Comparison of ENCODE assay signal across 8 cellular contexts in genomic region chr12:122499991-122500684, GRCh38. TPM values are rescaled to one million over a fixed set of nuclear protein-coding genes. Genes with fewer than 3 reads are reported as not detected.
DNase-seq lines count a peak whose midpoint lies in the region; ATAC-seq and TF ChIP-seq lines count a peak whose summit lies in the region.

No MANE protein-coding gene starts in this region.

- intact Hi-C loops in head of caudate nucleus (cut with DNase I) = loop anchor here (2.0 to 10.0 kb wide), 2 partner anchors 27 to 275 kb away; partner anchors contain the start of genes DIABLO, KNTC1 and RSRC2
- intact Hi-C loops in ovary (cut with DNase I) = loop anchor here in 1 of 4 donors (2.0 kb wide), 1 partner anchor 25 kb away; no protein-coding TSS in a partner anchor
- intact Hi-C loops in vagina (cut with DNase I) = no loop called here

- H3K9ac ChIP-seq in KMS-11 = peak overlapping the region; percentile 97

- no peaks in the 10 kb centered on the region for H3K27me3 ChIP-seq in KMS-11 (ENCODE audit: insufficient read depth, low read depth)
- no peaks in the 10 kb centered on the region for H3K27me3 ChIP-seq in ovary
- H3K27me3 ChIP-seq in vagina = no peaks in the 10 kb centered on the region

- H3K36me3 Mint-ChIP-seq in activated naive CD4-positive, alpha-beta T cell treated with anti-CD3 and anti-CD28 coated beads, Interleukin-2, amount 50 U/mL, for 72 hours = peaks cover 18 to 26% of the 10 kb centered on the region in 2 donors

- TF ChIP-seq POLR2A in ovary (IDR thresholded peaks at IDR 0.05) = peak; percentile 4
- no peak for TF ChIP-seq POLR2A in vagina (IDR thresholded peaks at IDR 0.05)

- H3K4me2 ChIP-seq in KMS-11 = peak overlapping the region; percentile 79

- H3K9me3 ChIP-seq in ovary (no peaks in the 10 kb centered on the region), vagina (no peaks in the 10 kb centered on the region)

- TF ChIP-seq CTCF in KMS-11 (conservative IDR thresholded peaks at IDR 0.05; ENCODE audit: low read depth, low read length) (no peak), ovary (IDR thresholded peaks at IDR 0.05) (no peak), vagina (IDR thresholded peaks at IDR 0.05) (no peak)

- H2AFZ ChIP-seq in KMS-11 (ENCODE audit: low read depth) = peak overlapping the region; percentile 57

- H3K4me1 ChIP-seq in KMS-11 (ENCODE audit: low read depth, poor library complexity, severe bottlenecking) (peaks cover 22% of the 10 kb centered on the region), ovary (ENCODE audit: insufficient read depth) (peaks cover 4% of the 10 kb centered on the region), vagina (peaks cover 37% of the 10 kb centered on the region)

- H3K27ac Mint-ChIP-seq in activated naive CD4-positive, alpha-beta T cell treated with anti-CD3 and anti-CD28 coated beads, Interleukin-2, amount 50 U/mL, for 72 hours = peak overlapping the region; percentile 95 to 98

- no peaks in the 10 kb centered on the region for H3K9me3 Mint-ChIP-seq in activated naive CD4-positive, alpha-beta T cell treated with anti-CD3 and anti-CD28 coated beads, Interleukin-2, amount 50 U/mL, for 72 hours

- DNase-seq in DMS153 treated with DMSO at 0.1 percent for 48 hours (lab: John Stamatoyannopoulos, UW; ENCODE audit: unreplicated experiment) (peak; percentile 60), RPMI7951 (ENCODE audit: low read depth) (peak; percentile 53), head of caudate nucleus (peak in 24 of 42 donors; percentile 7 to 72 (median 34)), ovary (peak in 4 of 5 donors; percentile 47 to 72 (median 64)), vagina (ENCODE audit: extremely low spot score in 2 of 2) (peak in 1 of 2 donors; percentile 90)
- peak in 1 of 2 donors; percentile 39 for DNase-seq in activated naive CD4-positive, alpha-beta T cell treated with anti-CD3 and anti-CD28 coated beads, Interleukin-2, amount 50 U/mL, for 72 hours (ENCODE audit: low spot score in 2 of 2)

- 0% methylated on average over 36 to 47 of the region's 47 CpGs for WGBS in ovary, 3 donors

- H3K36me3 ChIP-seq in KMS-11 (ENCODE audit: insufficient read depth) (no peaks in the 10 kb centered on the region), ovary (no peaks in the 10 kb centered on the region), vagina (peaks cover 4 to 32% of the 10 kb centered on the region in 2 donors)

- peaks cover 47% of the 10 kb centered on the region for H3K79me2 ChIP-seq in KMS-11 (ENCODE audit: insufficient read depth, low read depth)

- no peaks in the 10 kb centered on the region for H4K20me1 ChIP-seq in KMS-11 (ENCODE audit: insufficient read depth)

- H3K4me3 ChIP-seq in KMS-11 (IDR thresholded peaks at IDR 0.05; ENCODE audit: insufficient read depth, low read depth, low read length) (no peak overlapping the region), ovary (peak overlapping the region; percentile 94), vagina (peak overlapping the region; percentile 69 to 82)

- TF ChIP-seq EP300 in ovary (IDR thresholded peaks at IDR 0.05) = no peak

- H3K27ac ChIP-seq in KMS-11 = peak overlapping the region; percentile 99
- H3K27ac ChIP-seq in ovary = peak overlapping the region; percentile 91 to 96
- H3K27ac ChIP-seq in vagina = peak overlapping the region; percentile 98

- peak; percentile 22 for ATAC-seq in GM21723 (IDR thresholded peaks at IDR 0.05; ENCODE audit: unreplicated experiment)
- ATAC-seq in activated naive CD4-positive, alpha-beta T cell treated with anti-CD3 and anti-CD28 coated beads, Interleukin-2, amount 50 U/mL, for 72 hours = peak; percentile 13 to 25

RNA-seq across cellular contexts. Expression of gene ZCCHC8, which starts 0.6 kb away (rescaled TPM):
- total RNA-seq in RPMI7951 (2014; rRNA removed; shearing (Covaris generic)) = 13.8 and 16.6 TPM in 2 replicates
- 10 to 100 TPM; 36.7 to 46.2 TPM for total RNA-seq in activated naive CD4-positive, alpha-beta T cell treated with anti-CD3 and anti-CD28 coated beads, Interleukin-2, amount 50 U/mL, for 72 hours
- total RNA-seq in ovary = 10 to 100 TPM; 18.0 to 31.8 (median 22.7) TPM
- polyA plus RNA-seq in ovary = 10 to 100 TPM; 19.0 to 24.9 TPM
- total RNA-seq in vagina = 28.2 TPM

RNA-seq across cellular contexts. Expression of gene RSRC2, which starts 26.6 kb away (rescaled TPM):
- 43.1 and 49.3 TPM in 2 replicates for total RNA-seq in RPMI7951 (2014; rRNA removed; shearing (Covaris generic))
- 100 to 1,000 TPM; 115 to 135 TPM for total RNA-seq in activated naive CD4-positive, alpha-beta T cell treated with anti-CD3 and anti-CD28 coated beads, Interleukin-2, amount 50 U/mL, for 72 hours
- total RNA-seq in ovary (10 to 100 TPM; 54.1 to 74.6 (median 62.7) TPM), vagina (93.3 TPM)
- polyA plus RNA-seq in ovary = 10 to 100 TPM; 62.0 to 90.7 TPM

RNA-seq across cellular contexts. Expression of gene KNTC1, which starts 26.9 kb away (rescaled TPM):
- total RNA-seq in RPMI7951 (2014; rRNA removed; shearing (Covaris generic)) = 45.2 and 57.9 TPM in 2 replicates
- 100 to 1,000 TPM; 163 to 199 TPM for total RNA-seq in activated naive CD4-positive, alpha-beta T cell treated with anti-CD3 and anti-CD28 coated beads, Interleukin-2, amount 50 U/mL, for 72 hours
- total RNA-seq in ovary (10 to 100 TPM in 4 of 7 donors, 1 to 10 TPM in 3; 6.8 to 15.9 (median 11.3) TPM), vagina (18.7 TPM)
- 1 to 10 TPM; 4.7 to 7.2 TPM for polyA plus RNA-seq in ovary
